ENCODE assay signal across 19 cellular contexts in genomic region chr5:84379749-84380148, GRCh38. TPM values are rescaled to one million over a fixed set of nuclear protein-coding genes. Genes with fewer than 3 reads are reported as not detected.
DNase-seq lines count a peak whose midpoint lies in the region; ATAC-seq, FAIRE-seq and TF ChIP-seq lines count a peak whose summit lies in the region.
"Had no signal": no experiment of that assay in that cellular context is flagged by ENCODE, and none has a peak within 500 bp of the region (broad histone marks: within the 10 kb centered on the region; RNA-seq: fewer than 3 reads in every experiment).

No MANE protein-coding gene starts in this region.

- no peaks in the 10 kb centered on the region for H3K79me2 ChIP-seq in endothelial cell of umbilical vein (ENCODE audit: control insufficient read depth, insufficient read depth, low read length)

- no peak for FAIRE-seq in D721Med (lab: Jason Lieb, UNC)
- no peak for FAIRE-seq in endothelial cell of umbilical vein (lab: Jason Lieb, UNC)
- FAIRE-seq: bronchial epithelial cell had no signal

- TF ChIP-seq CTCF in D721Med (IDR thresholded peaks at IDR 0.05; ENCODE audit: insufficient read depth, missing control alignments) (peak; percentile 23), endothelial cell of umbilical vein (IDR thresholded peaks at IDR 0.05; ENCODE audit: extremely low read depth in 1 of 2, insufficient read depth in 1 of 2, low read depth in 1 of 2, low read length in 2 of 2) (no peak), osteocyte (IDR thresholded peaks at IDR 0.05) (peak; percentile 63)

- DNase-seq in D721Med (ENCODE audit: insufficient read length, low spot score) (no peak), SK-N-MC (ENCODE audit: low read depth, low spot score) (no peak), endothelial cell of umbilical vein (ENCODE audit: low read depth, low spot score) (peak; percentile 28), osteocyte (ENCODE audit: extremely low spot score, unreplicated experiment) (no peak), NCI-H1694 treated with DMSO at 0.1 percent for 48 hours (lab: John Stamatoyannopoulos, UW) (no peak), NCI-H345 (lab: John Stamatoyannopoulos, UW) (no peak)
- DNase-seq: activated CD4-positive, CD25-positive, alpha-beta regulatory T cell treated with anti-CD3 and anti-CD28 coated beads, Interleukin-2, amount 50 U/mL, for 72 hours; activated CD8-positive, alpha-beta memory T cell treated with anti-CD3 and anti-CD28 coated beads, Interleukin-2, amount 50 U/mL, for 48 hours; activated naive CD4-positive, alpha-beta T cell treated with anti-CD3 and anti-CD28 coated beads for 36 hours; midbrain; NCI-H187 treated with DMSO at 0.1 percent for 48 hours; NCI-H524 treated with DMSO at 0.1 percent for 48 hours; T-helper 1 cell; upper lobe of right lung had no signal

- no peak overlapping the region for H2AFZ ChIP-seq in endothelial cell of umbilical vein (ENCODE audit: low read depth, low read length)

- dilution Hi-C loops in endothelial cell of umbilical vein (cut with MboI; ENCODE audit: extremely low pct_ligation_motif_present, low sequenced_read_pairs) = no loop called here

- CTCF ChIA-PET in endothelial cell of umbilical vein (lab: Charles Lee) = interaction anchor here (0.9 to 3.1 kb wide), 11 partner anchors 10 to 662 kb away, joined by 3 to 21 read pairs (median 5); no protein-coding TSS in a partner anchor

- H3K27me3 ChIP-seq in endothelial cell of umbilical vein (ENCODE audit: control insufficient read depth in 2 of 2, insufficient read depth in 2 of 2, low read length in 2 of 2) = no peaks in the 10 kb centered on the region

- TF ChIP-seq POLR2A in endothelial cell of umbilical vein (IDR thresholded peaks at IDR 0.05; ENCODE audit: low read depth, low read length) = no peak

- no peak for ATAC-seq in HG03469 (IDR thresholded peaks at IDR 0.05; ENCODE audit: unreplicated experiment)
- no peak for ATAC-seq in HG03196 (IDR thresholded peaks at IDR 0.05; ENCODE audit: unreplicated experiment)
- ATAC-seq: upper lobe of right lung had no signal

- peak overlapping the region; percentile 81 for H3K27ac Mint-ChIP-seq in osteocyte (ENCODE audit: unreplicated experiment)
- H3K27ac Mint-ChIP-seq: activated naive CD4-positive, alpha-beta T cell treated with anti-CD3 and anti-CD28 coated beads for 36 hours had no signal

- no peaks in the 10 kb centered on the region for H3K36me3 Mint-ChIP-seq in osteocyte (ENCODE audit: unreplicated experiment)

- no peaks in the 10 kb centered on the region for H3K9me3 Mint-ChIP-seq in osteocyte (ENCODE audit: unreplicated experiment)
- H3K9me3 Mint-ChIP-seq: activated naive CD4-positive, alpha-beta T cell treated with anti-CD3 and anti-CD28 coated beads for 36 hours had no signal

- H3K4me1 Mint-ChIP-seq in osteocyte (ENCODE audit: unreplicated experiment) = peaks cover 53% of the 10 kb centered on the region

- H3K36me3 ChIP-seq in SK-N-MC (ENCODE audit: insufficient read depth, low read length) = no peaks in the 10 kb centered on the region
- H3K36me3 ChIP-seq in endothelial cell of umbilical vein (ENCODE audit: control insufficient read depth in 2 of 2, extremely low read depth in 1 of 2, insufficient read depth in 2 of 2, low read length in 2 of 2) = no peaks in the 10 kb centered on the region
- H3K36me3 ChIP-seq: upper lobe of right lung had no signal

- peaks cover 13% of the 10 kb centered on the region for H3K4me1 ChIP-seq in endothelial cell of umbilical vein (ENCODE audit: control insufficient read depth, extremely low read depth, insufficient read depth, low read length)

- POLR2A ChIA-PET in endothelial cell of umbilical vein (lab: Charles Lee) = no interaction called here

- intact Hi-C loops in endothelial cell of umbilical vein (cut with micrococcal nuclease) = loop anchor here (1.0 to 5.0 kb wide), 4 partner anchors 352 to 661 kb away; no protein-coding TSS in a partner anchor

- H3K9me1 ChIP-seq in endothelial cell of umbilical vein (replicated peaks; ENCODE audit: control insufficient read depth, extremely low read depth, insufficient read depth, low read length) = no peaks in the 10 kb centered on the region

- 0 out of 2 replicates have a peak overlapping the region, but pooled peaks have one; percentile 5 for H3K4me3 ChIP-seq in SK-N-MC
- H3K4me3 ChIP-seq in endothelial cell of umbilical vein (replicated peaks in 1 of 3; ENCODE audit: insufficient read depth in 1 of 3, low read depth in 1 of 3, low read length in 3 of 3) = no peak overlapping the region
- H3K4me3 ChIP-seq: upper lobe of right lung had no signal

- H3K4me2 ChIP-seq in endothelial cell of umbilical vein (ENCODE audit: insufficient read depth, low read length) = no peak overlapping the region

- H3K27ac ChIP-seq in SK-N-MC (peak overlapping the region; percentile 11; the same call in 1 of the 2 replicates), endothelial cell of umbilical vein (ENCODE audit: insufficient read depth, low read depth, low read length) (no peak overlapping the region)
- H3K27ac ChIP-seq: C4-2B, upper lobe of right lung had no signal

- H3K9ac ChIP-seq in SK-N-MC (ENCODE audit: insufficient read length) = peak overlapping the region; percentile 16
- H3K9ac ChIP-seq in endothelial cell of umbilical vein (replicated peaks; ENCODE audit: extremely low read depth, insufficient read depth, low read length) = no peak overlapping the region

- no peaks in the 10 kb centered on the region for H3K27me3 Mint-ChIP-seq in osteocyte (ENCODE audit: unreplicated experiment)

- H3K4me3 Mint-ChIP-seq in osteocyte (ENCODE audit: unreplicated experiment) = peak overlapping the region; percentile 36
- H3K4me3 Mint-ChIP-seq: activated naive CD4-positive, alpha-beta T cell treated with anti-CD3 and anti-CD28 coated beads for 36 hours had no signal

- no peaks in the 10 kb centered on the region for H4K20me1 ChIP-seq in endothelial cell of umbilical vein (replicated peaks; ENCODE audit: control insufficient read depth, extremely low read depth, insufficient read depth, low read length)

- no TSS peak for BruUV-seq in endothelial cell of umbilical vein (replicated peaks; lab: Mats Ljungman, UMichigan)

- H3K9me3 ChIP-seq in SK-N-MC (ENCODE audit: low read depth, low read length) = no peaks in the 10 kb centered on the region
- H3K9me3 ChIP-seq in endothelial cell of umbilical vein (replicated peaks; ENCODE audit: control insufficient read depth, insufficient read depth, low read length) = no peaks in the 10 kb centered on the region
- H3K9me3 ChIP-seq: upper lobe of right lung had no signal

TF ChIP-seq in endothelial cell of umbilical vein, 7 proteins besides CTCF, POLR2A, EP300 and RAD21:
- TF ChIP-seq GATA2 (IDR thresholded peaks at IDR 0.05; ENCODE audit: insufficient read depth, insufficient read length, low read depth, low read length) = no peak
- TF ChIP-seq MAX (IDR thresholded peaks at IDR 0.05; ENCODE audit: insufficient read depth, insufficient read length) = no peak
- no peak for TF ChIP-seq FOS (IDR thresholded peaks at IDR 0.05; ENCODE audit: borderline replicate concordance, insufficient read depth, low read length)
- no peak for TF ChIP-seq POLR2AphosphoS5 (IDR thresholded peaks at IDR 0.05; ENCODE audit: insufficient read depth, low read depth, low read length)
- no peak for TF ChIP-seq JUN (IDR thresholded peaks at IDR 0.05; ENCODE audit: borderline replicate concordance, insufficient read depth, insufficient read length, low read depth)
- no peak for TF ChIP-seq EZH2 (IDR thresholded peaks at IDR 0.05; ENCODE audit: borderline replicate concordance, low read depth, low read length, severe bottlenecking)
- no peak for TF ChIP-seq MYC (IDR thresholded peaks at IDR 0.05; ENCODE audit: low read depth, low read length)

RNA-seq across cellular contexts. Expression of gene EDIL3, which starts 4.9 kb away (rescaled TPM):
- 28.8 and 41.2 TPM in 2 replicates for total RNA-seq in endothelial cell of umbilical vein
- 6.5 and 9.1 TPM in 2 replicates for polyA plus RNA-seq in endothelial cell of umbilical vein
- polyA plus RNA-seq in endothelial cell of umbilical vein (2011; cell fraction: cytosol; rRNA removed) = 12.0 and 13.4 TPM in 2 replicates
- 8.6 and 13.8 TPM in 2 replicates for polyA plus RNA-seq in endothelial cell of umbilical vein (2011; cell fraction: nucleus; rRNA removed)
- 41.6 TPM in 2 replicates for polyA plus RNA-seq in endothelial cell of umbilical vein (2012)
- 20.0 and 21.2 TPM in 2 replicates for polyA minus RNA-seq in endothelial cell of umbilical vein
- not detected for polyA minus RNA-seq in endothelial cell of umbilical vein (2011; cell fraction: cytosol; rRNA and poly(A)+ RNA removed)
- 21.2 and 28.5 TPM in 2 replicates for polyA minus RNA-seq in endothelial cell of umbilical vein (2011; cell fraction: nucleus; rRNA and poly(A)+ RNA removed)
- 470 and 495 TPM in 2 replicates for total RNA-seq in osteocyte
- total RNA-seq: activated naive CD4-positive, alpha-beta T cell treated with anti-CD3 and anti-CD28 coated beads for 36 hours; HT-29 had no signal

Comparison
In these comparisons a context has a peak if more than half of its experiments do, and no peak if none do; other contexts are left out.
1. CTCF ChIP-seq: peak in D721Med (single experiment) and osteocyte (single experiment); none in endothelial cell of umbilical vein (0 of 2).
2. RNA of gene EDIL3, which starts 4.9 kb away (total RNA-seq): 470 to 495 TPM in osteocyte; 28.8 to 41.2 TPM in endothelial cell of umbilical vein; every median in the first group is over 10 times any median in the second.